ENCODE assay signal across 1 cellular context in the genomic region with DNA sequence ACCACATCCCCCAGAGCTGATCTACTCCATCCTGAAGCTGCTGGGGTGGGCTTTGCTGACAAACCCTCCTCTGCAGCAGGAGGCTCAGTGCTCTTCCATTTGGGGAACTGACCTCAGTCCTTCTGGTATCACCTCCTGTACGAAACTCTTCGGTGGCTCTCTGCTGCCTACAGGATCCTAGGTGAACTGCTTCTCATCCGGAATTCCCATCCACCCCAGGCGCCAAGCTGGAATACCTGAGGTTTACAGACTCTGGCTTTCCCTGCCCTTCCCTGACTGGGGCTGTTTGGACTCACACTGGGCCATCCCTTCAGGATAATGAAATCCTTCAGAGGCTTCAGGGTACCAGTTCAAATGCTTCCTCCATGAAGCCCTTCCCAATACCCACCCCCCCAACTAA.
TF ChIP-seq lines count a peak whose summit lies in the region.

No MANE protein-coding gene starts in this region.

TF ChIP-seq in GM12878, 131 proteins besides CTCF, POLR2A, EP300 and RAD21:
- TF ChIP-seq, protein P1, sequence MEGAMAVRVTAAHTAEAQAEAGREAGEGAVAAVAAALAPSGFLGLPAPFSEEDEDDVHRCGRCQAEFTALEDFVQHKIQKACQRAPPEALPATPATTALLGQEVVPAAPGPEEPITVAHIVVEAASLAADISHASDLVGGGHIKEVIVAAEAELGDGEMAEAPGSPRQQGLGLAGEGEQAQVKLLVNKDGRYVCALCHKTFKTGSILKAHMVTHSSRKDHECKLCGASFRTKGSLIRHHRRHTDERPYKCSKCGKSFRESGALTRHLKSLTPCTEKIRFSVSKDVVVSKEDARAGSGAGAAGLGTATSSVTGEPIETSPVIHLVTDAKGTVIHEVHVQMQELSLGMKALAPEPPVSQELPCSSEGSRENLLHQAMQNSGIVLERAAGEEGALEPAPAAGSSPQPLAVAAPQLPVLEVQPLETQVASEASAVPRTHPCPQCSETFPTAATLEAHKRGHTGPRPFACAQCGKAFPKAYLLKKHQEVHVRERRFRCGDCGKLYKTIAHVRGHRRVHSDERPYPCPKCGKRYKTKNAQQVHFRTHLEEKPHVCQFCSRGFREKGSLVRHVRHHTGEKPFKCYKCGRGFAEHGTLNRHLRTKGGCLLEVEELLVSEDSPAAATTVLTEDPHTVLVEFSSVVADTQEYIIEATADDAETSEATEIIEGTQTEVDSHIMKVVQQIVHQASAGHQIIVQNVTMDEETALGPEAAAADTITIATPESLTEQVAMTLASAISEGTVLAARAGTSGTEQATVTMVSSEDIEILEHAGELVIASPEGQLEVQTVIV (IDR thresholded peaks at IDR 0.05; ENCODE audit: borderline replicate concordance, partially characterized antibody): no peak
- TF ChIP-seq, protein P2, sequence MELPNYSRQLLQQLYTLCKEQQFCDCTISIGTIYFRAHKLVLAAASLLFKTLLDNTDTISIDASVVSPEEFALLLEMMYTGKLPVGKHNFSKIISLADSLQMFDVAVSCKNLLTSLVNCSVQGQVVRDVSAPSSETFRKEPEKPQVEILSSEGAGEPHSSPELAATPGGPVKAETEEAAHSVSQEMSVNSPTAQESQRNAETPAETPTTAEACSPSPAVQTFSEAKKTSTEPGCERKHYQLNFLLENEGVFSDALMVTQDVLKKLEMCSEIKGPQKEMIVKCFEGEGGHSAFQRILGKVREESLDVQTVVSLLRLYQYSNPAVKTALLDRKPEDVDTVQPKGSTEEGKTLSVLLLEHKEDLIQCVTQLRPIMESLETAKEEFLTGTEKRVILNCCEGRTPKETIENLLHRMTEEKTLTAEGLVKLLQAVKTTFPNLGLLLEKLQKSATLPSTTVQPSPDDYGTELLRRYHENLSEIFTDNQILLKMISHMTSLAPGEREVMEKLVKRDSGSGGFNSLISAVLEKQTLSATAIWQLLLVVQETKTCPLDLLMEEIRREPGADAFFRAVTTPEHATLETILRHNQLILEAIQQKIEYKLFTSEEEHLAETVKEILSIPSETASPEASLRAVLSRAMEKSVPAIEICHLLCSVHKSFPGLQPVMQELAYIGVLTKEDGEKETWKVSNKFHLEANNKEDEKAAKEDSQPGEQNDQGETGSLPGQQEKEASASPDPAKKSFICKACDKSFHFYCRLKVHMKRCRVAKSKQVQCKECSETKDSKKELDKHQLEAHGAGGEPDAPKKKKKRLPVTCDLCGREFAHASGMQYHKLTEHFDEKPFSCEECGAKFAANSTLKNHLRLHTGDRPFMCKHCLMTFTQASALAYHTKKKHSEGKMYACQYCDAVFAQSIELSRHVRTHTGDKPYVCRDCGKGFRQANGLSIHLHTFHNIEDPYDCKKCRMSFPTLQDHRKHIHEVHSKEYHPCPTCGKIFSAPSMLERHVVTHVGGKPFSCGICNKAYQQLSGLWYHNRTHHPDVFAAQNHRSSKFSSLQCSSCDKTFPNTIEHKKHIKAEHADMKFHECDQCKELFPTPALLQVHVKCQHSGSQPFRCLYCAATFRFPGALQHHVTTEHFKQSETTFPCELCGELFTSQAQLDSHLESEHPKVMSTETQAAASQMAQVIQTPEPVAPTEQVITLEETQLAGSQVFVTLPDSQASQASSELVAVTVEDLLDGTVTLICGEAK (IDR thresholded peaks at IDR 0.05; ENCODE audit: borderline replicate concordance): no peak
- TF ChIP-seq NR2F1 (conservative IDR thresholded peaks at IDR 0.05) (no peak), RBBP5 (conservative IDR thresholded peaks at IDR 0.05) (no peak), YBX1 (IDR thresholded peaks at IDR 0.05) (no peak), TBL1XR1 (IDR thresholded peaks at IDR 0.05; ENCODE audit: low read depth, low read length) (no peak)
